8 cellular contexts compared by ENCODE assay signal in the genomic region with DNA sequence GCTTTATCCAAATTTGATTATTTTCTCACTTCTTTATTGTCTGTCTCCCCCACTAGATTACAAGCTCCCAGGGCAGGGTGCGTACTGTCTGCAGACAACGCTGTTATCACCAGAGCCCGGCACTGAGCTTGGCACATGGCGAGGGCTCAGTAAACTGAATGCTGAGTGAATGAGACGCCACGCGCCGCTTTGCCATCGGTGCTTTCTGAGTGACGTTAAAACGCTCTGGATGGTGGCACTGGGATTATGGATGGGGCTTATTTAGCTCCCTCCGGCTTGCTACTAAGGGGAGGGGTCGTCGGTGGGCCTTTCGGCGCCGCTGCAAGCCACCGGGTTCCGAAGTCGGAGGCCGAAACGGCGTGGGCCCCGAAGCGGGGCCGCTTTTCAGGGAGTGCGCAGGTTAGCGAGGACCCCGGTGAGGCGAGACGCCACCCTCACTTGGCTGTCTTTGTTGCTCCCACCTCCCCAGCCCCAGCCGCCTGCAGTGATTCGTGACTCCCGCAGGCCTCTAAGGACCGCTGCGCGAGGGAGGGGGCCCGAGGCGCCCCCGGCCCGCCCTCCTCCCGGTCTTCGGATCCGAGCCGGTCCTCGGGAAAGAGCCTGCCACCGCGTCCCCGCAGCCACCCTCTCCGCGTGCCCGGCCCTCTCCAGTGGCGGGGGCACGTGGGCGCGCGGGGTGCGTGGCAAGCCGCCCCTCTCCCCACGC. TPM values are rescaled to one million over a fixed set of nuclear protein-coding genes. Genes with fewer than 3 reads are reported as not detected.
DNase-seq lines count a peak whose midpoint lies in the region; ATAC-seq, FAIRE-seq and TF ChIP-seq lines count a peak whose summit lies in the region.

No MANE protein-coding gene starts in this region.

- H3K27me3 ChIP-seq in adrenal gland (peaks cover 12% of the 10 kb centered on the region), iPS-18a (ENCODE audit: control insufficient read depth, insufficient read depth, low read length) (peaks cover 30% of the 10 kb centered on the region), smooth muscle cell (ENCODE audit: low read depth) (no peaks in the 10 kb centered on the region)

- H3K36me3 ChIP-seq in adrenal gland (replicated peaks in 1 of 2) (no peaks in the 10 kb centered on the region), iPS-18a (ENCODE audit: control insufficient read depth, low read depth, low read length) (no peaks in the 10 kb centered on the region), smooth muscle cell (ENCODE audit: low read depth) (no peaks in the 10 kb centered on the region)

- TF ChIP-seq CTCF in adrenal gland (IDR thresholded peaks at IDR 0.05) (no peak), smooth muscle cell (IDR thresholded peaks at IDR 0.05; ENCODE audit: borderline replicate concordance, insufficient read depth, poor library complexity, severe bottlenecking) (no peak)

- peak overlapping the region; percentile 42 for H2AFZ ChIP-seq in smooth muscle cell (ENCODE audit: low read depth)

- peak; percentile 52 for FAIRE-seq in GM12891 (lab: Jason Lieb, UNC)

- intact Hi-C loops in adrenal gland (cut with DNase I), result no loop called here

- no peak for ATAC-seq in HG02852 (IDR thresholded peaks at IDR 0.05; ENCODE audit: unreplicated experiment)
- no peak for ATAC-seq in GM18873 (IDR thresholded peaks at IDR 0.05; ENCODE audit: low FRiP score, unreplicated experiment)

- H3K9ac ChIP-seq in iPS-18a (ENCODE audit: low read length) (peak overlapping the region; percentile 11), smooth muscle cell (ENCODE audit: low read depth) (no peak overlapping the region)

- no peaks in the 10 kb centered on the region for H3K4me1 ChIP-seq in adrenal gland (replicated peaks in 1 of 2)
- no peaks in the 10 kb centered on the region for H3K4me1 ChIP-seq in iPS-18a (ENCODE audit: control insufficient read depth, low read depth, low read length)
- peaks cover 4% of the 10 kb centered on the region for H3K4me1 ChIP-seq in smooth muscle cell (ENCODE audit: low read depth)

- peak overlapping the region; percentile 83 for H3K4me2 ChIP-seq in smooth muscle cell

- no peaks in the 10 kb centered on the region for H3F3A ChIP-seq in smooth muscle cell (ENCODE audit: low read depth)

- DNase-seq in GM12891 (ENCODE audit: insufficient read length, low spot score) (no peak), NCI-H774 (lab: John Stamatoyannopoulos, UW) (peak; percentile 4), adrenal gland (peak in 2 of 7 donors; percentile 18 to 47), smooth muscle cell (lab: John Stamatoyannopoulos, UW; ENCODE audit: unreplicated experiment) (no peak), EL (no peak)

- H3K27ac ChIP-seq in adrenal gland, result peak overlapping the region in 2 of 5 donors; percentile 47 to 77
- H3K27ac ChIP-seq in iPS-18a (ENCODE audit: low read length), result no peak overlapping the region
- no peak overlapping the region for H3K27ac ChIP-seq in smooth muscle cell (ENCODE audit: low read depth)

- peaks cover 16% of the 10 kb centered on the region for H4K20me1 ChIP-seq in smooth muscle cell (ENCODE audit: low read depth)

- H3K4me3 ChIP-seq in adrenal gland (peak overlapping the region in 3 of 4 donors; percentile 8 to 61 (median 22)), iPS-18a (ENCODE audit: low read length) (peak overlapping the region; percentile 51), smooth muscle cell (peak overlapping the region; percentile 61)

- no peak for TF ChIP-seq POLR2A in GM12891 (IDR thresholded peaks at IDR 0.05; ENCODE audit: low read depth, low read length)
- TF ChIP-seq POLR2A in adrenal gland (IDR thresholded peaks at IDR 0.05), result no peak

- whole genome bisulfite sequencing in adrenal gland, 4 donors, result 1 to 44% (median 15%) methylated on average over 12 to 57 of the region's 60 CpGs
- 40% methylated on average over 23 of the region's 60 CpGs for WGBS in smooth muscle cell (ENCODE audit: low lambda C conversion rate)

- peaks cover 18% of the 10 kb centered on the region for H3K79me2 ChIP-seq in smooth muscle cell (ENCODE audit: low read depth)

- no peaks in the 10 kb centered on the region for H3K9me3 ChIP-seq in adrenal gland (replicated peaks in 1 of 3)
- H3K9me3 ChIP-seq in iPS-18a (ENCODE audit: control insufficient read depth, low read depth, low read length), result no peaks in the 10 kb centered on the region
- H3K9me3 ChIP-seq in smooth muscle cell (replicated peaks; ENCODE audit: low read depth), result no peaks in the 10 kb centered on the region

TF ChIP-seq in GM12891, 5 proteins besides CTCF, POLR2A, EP300 and RAD21:
- TF ChIP-seq POU2F2 (IDR thresholded peaks at IDR 0.05; ENCODE audit: low read depth, low read length), result no peak
- TF ChIP-seq PAX5 (IDR thresholded peaks at IDR 0.05; ENCODE audit: insufficient read depth, low read length, severe bottlenecking), result no peak
- no peak for TF ChIP-seq POLR2AphosphoS5 (IDR thresholded peaks at IDR 0.05; ENCODE audit: low read depth, low read length)
- TF ChIP-seq SPI1 (IDR thresholded peaks at IDR 0.05; ENCODE audit: low read depth, low read length), result no peak
- no peak for TF ChIP-seq TAF1 (IDR thresholded peaks at IDR 0.05; ENCODE audit: low read depth, low read length)

RNA-seq across cellular contexts. Expression of a gene that starts 0.6 kb away (rescaled TPM):
- polyA plus RNA-seq in GM12891 (2012; ENCODE audit: low read depth, missing spikeins), result 2.1 TPM
- total RNA-seq in adrenal gland (10 to 100 TPM; 23.2 to 72.7 (median 53.4) TPM), smooth muscle cell (98.2 and 103 TPM in 2 replicates)
- polyA plus RNA-seq in adrenal gland (10 to 100 TPM; 46.7 to 78.0 (median 50.0) TPM), smooth muscle cell (57.8 and 76.0 TPM in 2 replicates)
